Comparison of ENCODE assay signal across 33 cellular contexts in genomic region chr10:69809318-69809717, GRCh38. TPM values are rescaled to one million over a fixed set of nuclear protein-coding genes. Genes with fewer than 3 reads are reported as not detected.
"Had no signal": no experiment of that assay in that cellular context is flagged by ENCODE, and none has a peak within 500 bp of the region (broad histone marks: within the 10 kb centered on the region; RNA-seq: fewer than 3 reads in every experiment).

No MANE protein-coding gene starts in this region.

- DNase-seq: activated B cell treated with CpG ODN at 0.5 μM for 24 hours; activated CD4-positive, alpha-beta T cell treated with anti-CD3 and anti-CD28 coated beads for 48 hours; activated CD4-positive, alpha-beta T cell treated with anti-CD3 and anti-CD28 coated beads, Interleukin-2, amount 50 U/mL, for 1 hour; activated CD4-positive, alpha-beta T cell treated with anti-CD3 and anti-CD28 coated beads, Interleukin-2, amount 50 U/mL, for 48 hours; activated CD8-positive, alpha-beta memory T cell treated with anti-CD3 and anti-CD28 coated beads for 24 hours; activated CD8-positive, alpha-beta T cell treated with anti-CD3 and anti-CD28 coated beads for 36 hours; activated effector memory CD4-positive, alpha-beta T cell treated with Interleukin-2 at 50 U/mL for 16 hours; activated gamma-delta T cell treated with Interleukin-2 at 50 U/mL for 16 hours; activated naive CD4-positive, alpha-beta T cell treated with anti-CD3 and anti-CD28 coated beads, Interleukin-2, amount 50 U/mL, for 16 hours; activated naive CD4-positive, alpha-beta T cell treated with Interleukin-2 at 50 U/mL for 16 hours; activated T-cell treated with anti-CD3 and anti-CD28 coated beads, Interleukin-2, amount 50 U/mL, for 4 hours; amniotic stem cell; anterior cingulate cortex; body of pancreas; caudate nucleus; cortex of kidney; dermis blood vessel endothelial cell; effector CD4-positive, alpha-beta T cell; effector memory CD8-positive, alpha-beta T cell; erythroblast; foreskin keratinocyte; gastrocnemius medialis; glutamatergic neuron; T-helper 1 cell; T-helper 17 cell; T1000; WERI-Rb-1 had no signal

- H3K4me1 ChIP-seq: esophagus muscularis mucosa had no signal

- H3K27ac ChIP-seq: body of pancreas, esophagus muscularis mucosa, foreskin keratinocyte, gastrocnemius medialis, WERI-Rb-1 had no signal

- H3K36me3 ChIP-seq: esophagus muscularis mucosa, gastrocnemius medialis, WERI-Rb-1 had no signal

- H3K9me3 Mint-ChIP-seq: activated B cell treated with CpG ODN at 0.5 μM for 24 hours; activated CD8-positive, alpha-beta T cell treated with anti-CD3 and anti-CD28 coated beads for 36 hours; activated T-cell treated with anti-CD3 and anti-CD28 coated beads, Interleukin-2, amount 50 U/mL, for 4 hours; activated T-helper 17 cell treated with anti-CD3 and anti-CD28 coated beads, Interleukin-2, amount 50 U/mL, for 72 hours; effector memory CD8-positive, alpha-beta T cell; T-helper 2 cell treated with Interferon-gamma antibody and Interleukin-4, amounts not matched to agents 5 μg/mL and 100 μg/mL, for 36 hours had no signal

- ATAC-seq: activated CD4-positive, CD25-positive, alpha-beta regulatory T cell treated with anti-CD3 and anti-CD28 coated beads, Interleukin-2, amount 50 U/mL, for 24 hours; activated CD8-positive, alpha-beta T cell treated with anti-CD3 and anti-CD28 coated beads for 36 hours; activated T-cell treated with anti-CD3 and anti-CD28 coated beads, Interleukin-2, amount 50 U/mL, for 4 hours; activated T-helper 17 cell treated with anti-CD3 and anti-CD28 coated beads, Interleukin-2, amount 50 U/mL, for 72 hours; body of pancreas; effector memory CD8-positive, alpha-beta T cell; foreskin keratinocyte; gastrocnemius medialis; T-helper 17 cell had no signal

- H3K4me3 Mint-ChIP-seq: activated B cell treated with CpG ODN at 0.5 μM for 24 hours; activated CD8-positive, alpha-beta T cell treated with anti-CD3 and anti-CD28 coated beads for 36 hours; activated naive CD8-positive, alpha-beta T cell; activated T-cell treated with anti-CD3 and anti-CD28 coated beads, Interleukin-2, amount 50 U/mL, for 4 hours; activated T-helper 17 cell treated with anti-CD3 and anti-CD28 coated beads, Interleukin-2, amount 50 U/mL, for 72 hours; effector memory CD8-positive, alpha-beta T cell; T-helper 17 cell; T-helper 2 cell treated with Interferon-gamma antibody and Interleukin-4, amounts not matched to agents 5 μg/mL and 100 μg/mL, for 36 hours had no signal

- H3K36me3 Mint-ChIP-seq: activated naive CD8-positive, alpha-beta T cell had no signal

- FAIRE-seq: colon had no signal

- H3K27ac Mint-ChIP-seq: activated B cell treated with CpG ODN at 0.5 μM for 24 hours; activated CD8-positive, alpha-beta T cell treated with anti-CD3 and anti-CD28 coated beads for 36 hours; activated naive CD8-positive, alpha-beta T cell; activated T-helper 17 cell treated with anti-CD3 and anti-CD28 coated beads, Interleukin-2, amount 50 U/mL, for 72 hours; effector memory CD8-positive, alpha-beta T cell; T-helper 17 cell; T-helper 2 cell treated with Interferon-gamma antibody and Interleukin-4, amounts not matched to agents 5 μg/mL and 100 μg/mL, for 36 hours had no signal

- H3K27me3 ChIP-seq: body of pancreas, esophagus muscularis mucosa, foreskin keratinocyte, gastrocnemius medialis had no signal

- H3K9me3 ChIP-seq: body of pancreas, esophagus muscularis mucosa, gastrocnemius medialis had no signal

- H3K4me3 ChIP-seq: body of pancreas, esophagus muscularis mucosa, gastrocnemius medialis had no signal

- H3K4me1 Mint-ChIP-seq: activated B cell treated with CpG ODN at 0.5 μM for 24 hours; activated T-helper 17 cell treated with anti-CD3 and anti-CD28 coated beads, Interleukin-2, amount 50 U/mL, for 72 hours had no signal

RNA-seq across cellular contexts. Expression of gene COL13A1, which starts 7.6 kb away (rescaled TPM):
- total RNA-seq: activated B cell treated with CpG ODN at 0.5 μM for 24 hours; activated CD8-positive, alpha-beta T cell treated with anti-CD3 and anti-CD28 coated beads for 36 hours; activated T-cell treated with anti-CD3 and anti-CD28 coated beads, Interleukin-2, amount 50 U/mL, for 4 hours; activated T-helper 17 cell treated with anti-CD3 and anti-CD28 coated beads, Interleukin-2, amount 50 U/mL, for 72 hours; T-helper 17 cell had no signal
